ENCODE assay signal across 8 cellular contexts in genomic region chr20:407953-408842, GRCh38.
DNase-seq lines count a peak whose midpoint lies in the region; ATAC-seq and TF ChIP-seq lines count a peak whose summit lies in the region.

Gene RBCK1, plus strand, starts transcription at chr20:408299. Its CDS starts 459 bp downstream, at chr20:408758.

- ATAC-seq in GM18870 (IDR thresholded peaks at IDR 0.05; ENCODE audit: unreplicated experiment): peak; percentile 41
- peak; percentile 63 for ATAC-seq in HG03103 (IDR thresholded peaks at IDR 0.05; ENCODE audit: low read depth, unreplicated experiment)

- POLR2A ChIA-PET in AG04449 (lab: Yijun Ruan, JAX): interaction anchor here (0.6 to 1.0 kb wide), 4 partner anchors 22 to 54 kb away, joined by 3 to 6 read pairs (median 3); partner anchors contain the start of genes TBC1D20 and TRIB3

- DNase-seq in AG04449 (ENCODE audit: low read depth, low spot score) (peak; percentile 12), NCI-H2196 (lab: John Stamatoyannopoulos, UW; ENCODE audit: unreplicated experiment) (peak; percentile 78), caudate nucleus (lab: John Stamatoyannopoulos, UW) (peak in 58 of 61 donors; percentile 39 to 94 (median 72)), islet precursor cell (peak; percentile 83)
- DNase-seq in activated CD4-positive, CD25-positive, alpha-beta regulatory T cell (lab: John Stamatoyannopoulos, UW): peak; percentile 72 to 82 (median 78)
- peak; percentile 85 for DNase-seq in stimulated activated CD4-positive, alpha-beta T cell treated with anti-CD3 and anti-CD28 coated beads, Interleukin-12 subunit alpha, Interleukin-12 subunit beta, amount 100 ng/mL, for 4 hours

- TF ChIP-seq CTCF in AG04449 (IDR thresholded peaks at IDR 0.05; ENCODE audit: insufficient read depth, low read length, missing control alignments): no peak

- CTCF ChIA-PET in AG04449 (lab: Yijun Ruan, JAX): interaction anchor here (0.6 to 1.4 kb wide), 3 partner anchors 14 to 53 kb away, joined by 3 to 9 read pairs (median 3); no protein-coding TSS in a partner anchor

- H3K27ac ChIP-seq in caudate nucleus (ENCODE audit: low read depth, low read length): peak within 1 kb of the TSS; percentile 90

- H3K4me3 ChIP-seq in AG04449 (ENCODE audit: low read depth, low read length): peak within 1 kb of the TSS; percentile 95

Comparison
In these comparisons a context has a peak if more than half of its experiments do, and no peak if none do; other contexts are left out.
1. Peak in every context shown above with its lines: DNase-seq, ATAC-seq, H3K4me3 ChIP-seq and H3K27ac ChIP-seq.
2. DNase-seq: peak in every context shown above with its lines; median percentile 85 in stimulated activated CD4-positive, alpha-beta T cell treated with anti-CD3 and anti-CD28 coated beads, Interleukin-12 subunit alpha, Interleukin-12 subunit beta, amount 100 ng/mL, for 4 hours; 83 in islet precursor cell; 78 in activated CD4-positive, CD25-positive, alpha-beta regulatory T cell; 78 in NCI-H2196; 72 in caudate nucleus; 12 in AG04449.